22 cellular contexts compared by ENCODE assay signal in genomic region chr3:96233679-96234078, GRCh38.
A peak's percentile ranks its signal among the peaks of the same experiment; 100 is the strongest.
DNase-seq lines count a peak whose midpoint lies in the region; ATAC-seq, FAIRE-seq and TF ChIP-seq lines count a peak whose summit lies in the region.
"Had no signal": no experiment of that assay in that cellular context is flagged by ENCODE, and none has a peak within 500 bp of the region (broad histone marks: within the 10 kb centered on the region; RNA-seq: fewer than 3 reads in every experiment).

No MANE protein-coding gene starts in this region.

- H3K4me2 ChIP-seq in K562 (ENCODE audit: insufficient read depth, low read length) (no peak overlapping the region), hepatocyte (no peak overlapping the region)
- H3K4me2 ChIP-seq: BLaER1 had no signal

- TF ChIP-seq EP300 in K562 (IDR thresholded peaks at IDR 0.05; ENCODE audit: low read length) = no peak

- TF ChIP-seq RAD21 in K562 (CRISPR knock-in tag; conservative IDR thresholded peaks at IDR 0.05 in 1 of 2, IDR thresholded peaks at IDR 0.05 in 1 of 2) = no peak

- FAIRE-seq in A204.1 (lab: Jason Lieb, UNC) = peak; percentile 66
- FAIRE-seq in G401.6 (lab: Jason Lieb, UNC) = peak; percentile 11
- FAIRE-seq in K562 (lab: Jason Lieb, UNC) = no peak
- FAIRE-seq in frontal cortex (lab: Jason Lieb, UNC) = peak; percentile 61
- no peak for FAIRE-seq in GM12891 (lab: Jason Lieb, UNC)
- FAIRE-seq: GM12878, GM18507 had no signal

- intact Hi-C loops in K562 (cut with micrococcal nuclease) = no loop called here

- H3K27me3 ChIP-seq in K562 (ENCODE audit: control insufficient read depth in 2 of 2, insufficient read depth in 2 of 2, low read length in 2 of 2) (no peaks in the 10 kb centered on the region), hepatocyte (no peaks in the 10 kb centered on the region)
- H3K27me3 ChIP-seq: BLaER1 had no signal

- no peak for TF ChIP-seq POLR2A in K562 (conservative IDR thresholded peaks at IDR 0.05)
- no peak for TF ChIP-seq POLR2A in GM12891 (IDR thresholded peaks at IDR 0.05; ENCODE audit: low read depth, low read length)

- H3K36me3 ChIP-seq in K562 (ENCODE audit: control insufficient read depth, insufficient read depth, low read length) (no peaks in the 10 kb centered on the region), hepatocyte (replicated peaks; ENCODE audit: insufficient read depth, low read depth) (no peaks in the 10 kb centered on the region)
- H3K36me3 ChIP-seq: BLaER1 had no signal

- no peaks in the 10 kb centered on the region for H4K20me1 ChIP-seq in K562 (replicated peaks; ENCODE audit: control insufficient read depth, insufficient read depth, low read length)
- H4K20me1 ChIP-seq in hepatocyte (ENCODE audit: insufficient read depth, poor library complexity, severe bottlenecking) = no peaks in the 10 kb centered on the region
- H4K20me1 ChIP-seq: BLaER1 had no signal

- no peak overlapping the region for H3K27ac ChIP-seq in K562 (ENCODE audit: extremely low read depth, low read depth, low read length)
- H3K27ac ChIP-seq in hepatocyte = no peak overlapping the region
- H3K27ac ChIP-seq: BLaER1, C4-2B had no signal

- CTCF ChIA-PET in K562 (lab: Yijun Ruan, JAX; ENCODE audit: low intra/inter-chr PET ratio) = no interaction called here

- H3K4me3 ChIP-seq in K562 (no peak overlapping the region), hepatocyte (no peak overlapping the region)
- H3K4me3 ChIP-seq: BLaER1, GM12878 had no signal

- no peaks in the 10 kb centered on the region for H3K9me1 ChIP-seq in K562 (ENCODE audit: control insufficient read depth, insufficient read depth, low read length)

- in situ Hi-C loops in K562 (cut with MboI) = no loop called here

- POLR2A ChIA-PET in K562 (lab: Yijun Ruan, JAX) = no interaction called here

- H3K9me3 ChIP-seq in K562 (replicated peaks; ENCODE audit: control insufficient read depth, insufficient read depth, low read depth, low read length) = no peaks in the 10 kb centered on the region
- H3K9me3 ChIP-seq in hepatocyte (ENCODE audit: low read depth) = no peaks in the 10 kb centered on the region
- H3K9me3 ChIP-seq: BLaER1, Caco-2 had no signal

- no peaks in the 10 kb centered on the region for H3K9me2 ChIP-seq in hepatocyte (replicated peaks; ENCODE audit: insufficient read depth)

- H3K4me1 ChIP-seq in K562 (replicated peaks in 1 of 2; ENCODE audit: control insufficient read depth in 2 of 2, insufficient read depth in 2 of 2, low read length in 2 of 2) (no peaks in the 10 kb centered on the region), hepatocyte (ENCODE audit: insufficient read depth) (no peaks in the 10 kb centered on the region)
- H3K4me1 ChIP-seq: BLaER1, Caco-2 had no signal

- H2AFZ ChIP-seq in K562 (ENCODE audit: low read depth, low read length) = no peak overlapping the region
- no peak overlapping the region for H2AFZ ChIP-seq in hepatocyte

- ATAC-seq in K562 (no peak), GM21619 (IDR thresholded peaks at IDR 0.05; ENCODE audit: unreplicated experiment) (no peak)
- ATAC-seq: CD8-positive, alpha-beta T cell; GM12878 had no signal

- DNase-seq in K562 (ENCODE audit: extremely low read depth in 1 of 4, low spot score in 3 of 4) (no peak), frontal cortex (ENCODE audit: low spot score in 2 of 2) (no peak), hepatocyte (ENCODE audit: low spot score) (no peak), T-helper 9 cell (no peak), GM12891 (ENCODE audit: insufficient read length, low spot score) (no peak)
- DNase-seq: 8988T; Caco-2; CD4-positive, CD25-positive, alpha-beta regulatory T cell; CD8-positive, alpha-beta T cell; DMS153; DND-41; GDM1; GOT3; H7; HCEC 1CT had no signal

- H3K79me2 ChIP-seq in K562 (ENCODE audit: control insufficient read depth, insufficient read depth, low read length) = no peaks in the 10 kb centered on the region
- H3K79me2 ChIP-seq in hepatocyte = no peaks in the 10 kb centered on the region

- no TSS peak for BruUV-seq in K562 (replicated peaks; lab: Mats Ljungman, UMichigan)

- no peak overlapping the region for H3K9ac ChIP-seq in K562 (ENCODE audit: insufficient read depth in 1 of 2, low read depth in 2 of 2, low read length in 2 of 2)
- H3K9ac ChIP-seq: BLaER1 had no signal

- TF ChIP-seq CTCF in K562 (IDR thresholded peaks at IDR 0.05 in 2 of 3, conservative IDR thresholded peaks at IDR 0.05 in 1 of 3; ENCODE audit: insufficient read depth in 2 of 3, low read depth in 1 of 3, low read length in 3 of 3) = no peak
- no peak for TF ChIP-seq CTCF in hepatocyte (IDR thresholded peaks at IDR 0.05; ENCODE audit: poor library complexity)

- 0% methylated on average over 1 of the region's 1 CpG for WGBS in K562 (ENCODE audit: insufficient coverage, low coverage, missing lambda C conversion rate)
- WGBS in hepatocyte (ENCODE audit: low lambda C conversion rate, missing lambda C conversion rate) = 72% methylated on average over 1 of the region's 1 CpG

TF ChIP-seq in K562, 482 proteins besides CTCF, POLR2A, EP300 and RAD21 (continues in another document):
- TF ChIP-seq ZBTB33 (CRISPR knock-in tag; IDR thresholded peaks at IDR 0.05) (no peak), PPARD (CRISPR knock-in tag; IDR thresholded peaks at IDR 0.05) (no peak), RBBP5 (IDR thresholded peaks at IDR 0.05; ENCODE audit: borderline replicate concordance, insufficient read depth, low read length, poor library complexity, severe bottlenecking) (no peak), MAFF (IDR thresholded peaks at IDR 0.05; ENCODE audit: low read length) (peak; percentile 77), GABPB2 (CRISPR knock-in tag; conservative IDR thresholded peaks at IDR 0.05) (no peak), ZNF324 (CRISPR knock-in tag; IDR thresholded peaks at IDR 0.05) (no peak), ZNF512 (tag; IDR thresholded peaks at IDR 0.05) (no peak), MAFG (tag; conservative IDR thresholded peaks at IDR 0.05) (peak; percentile 78)

TF ChIP-seq in GM12891, 5 proteins besides CTCF, POLR2A, EP300 and RAD21:
- no peak for TF ChIP-seq PAX5 (IDR thresholded peaks at IDR 0.05; ENCODE audit: insufficient read depth, low read length, severe bottlenecking)
- TF ChIP-seq POLR2AphosphoS5 (IDR thresholded peaks at IDR 0.05; ENCODE audit: low read depth, low read length) = no peak
- no peak for TF ChIP-seq POU2F2 (IDR thresholded peaks at IDR 0.05; ENCODE audit: low read depth, low read length)
- TF ChIP-seq SPI1 (IDR thresholded peaks at IDR 0.05; ENCODE audit: low read depth, low read length) = no peak
